11 cellular contexts compared by ENCODE assay signal in genomic region chrX:154093965-154094364, GRCh38. TPM values are rescaled to one million over a fixed set of nuclear protein-coding genes. Genes with fewer than 3 reads are reported as not detected.
DNase-seq lines count a peak whose midpoint lies in the region; ATAC-seq and TF ChIP-seq lines count a peak whose summit lies in the region.
"Had no signal": no experiment of that assay in that cellular context is flagged by ENCODE, and none has a peak within 500 bp of the region (broad histone marks: within the 10 kb centered on the region; RNA-seq: fewer than 3 reads in every experiment).

No MANE protein-coding gene starts in this region.

- no peaks in the 10 kb centered on the region for H3K9me3 Mint-ChIP-seq in activated naive CD4-positive, alpha-beta T cell treated with anti-CD3 and anti-CD28 coated beads, Interleukin-2, amount 50 U/mL, for 24 hours
- no peaks in the 10 kb centered on the region for H3K9me3 Mint-ChIP-seq in type B pancreatic cell

- DNase-seq in activated naive CD4-positive, alpha-beta T cell treated with anti-CD3 and anti-CD28 coated beads, Interleukin-2, amount 50 U/mL, for 16 hours = no peak
- DNase-seq in adipocyte (ENCODE audit: low read depth) (no peak), lower lobe of right lung (no peak), type B pancreatic cell (ENCODE audit: extremely low spot score, unreplicated experiment) (no peak), GM19240 (ENCODE audit: insufficient read length, low spot score) (no peak), GM13977 (ENCODE audit: low spot score) (no peak)
- DNase-seq: activated gamma-delta T cell treated with Interleukin-2 at 50 U/mL for 16 hours; NCI-H187; stimulated activated CD4-positive, alpha-beta T cell treated with anti-CD3 and anti-CD28 coated beads, Interleukin-4, amount 100 ng/mL, for 1 hour had no signal

- in situ Hi-C loops in GM13977 (cut with MboI; ENCODE audit: low pct_unique_long_range_greater_than_20kb, low sequenced_read_pairs, unreplicated experiment) = no loop called here

- peaks cover 7% of the 10 kb centered on the region for H3K36me3 Mint-ChIP-seq in activated naive CD4-positive, alpha-beta T cell treated with anti-CD3 and anti-CD28 coated beads, Interleukin-2, amount 50 U/mL, for 24 hours
- H3K36me3 Mint-ChIP-seq in type B pancreatic cell = peaks cover 6% of the 10 kb centered on the region

- no peak for TF ChIP-seq CTCF in lower lobe of right lung (IDR thresholded peaks at IDR 0.05)
- TF ChIP-seq CTCF in type B pancreatic cell (conservative IDR thresholded peaks at IDR 0.05) = no peak
- TF ChIP-seq CTCF in GM13977 (IDR thresholded peaks at IDR 0.05; ENCODE audit: extremely low read depth, insufficient read depth, missing control alignments) = no peak

- no peak overlapping the region for H3K9ac ChIP-seq in adipocyte (ENCODE audit: low read length)

- H3K9me3 ChIP-seq in adipocyte (ENCODE audit: control insufficient read depth, low read length) = no peaks in the 10 kb centered on the region
- H3K9me3 ChIP-seq in lower lobe of right lung = no peaks in the 10 kb centered on the region

- H3K4me1 ChIP-seq in adipocyte (ENCODE audit: control insufficient read depth, insufficient read depth, low read length) (peaks cover 17% of the 10 kb centered on the region), lower lobe of right lung (peaks cover 46% of the 10 kb centered on the region)

- H3K27me3 ChIP-seq in adipocyte (replicated peaks; ENCODE audit: control insufficient read depth, insufficient read depth, low read length) (peaks cover 9% of the 10 kb centered on the region), lower lobe of right lung (ENCODE audit: low read depth) (no peaks in the 10 kb centered on the region)

- H3K4me3 ChIP-seq in adipocyte (ENCODE audit: low read length) (peak overlapping the region; percentile 30), lower lobe of right lung (peak overlapping the region; percentile 66)

- H3K27me3 Mint-ChIP-seq in activated naive CD4-positive, alpha-beta T cell treated with anti-CD3 and anti-CD28 coated beads, Interleukin-2, amount 50 U/mL, for 24 hours = no peaks in the 10 kb centered on the region
- no peaks in the 10 kb centered on the region for H3K27me3 Mint-ChIP-seq in type B pancreatic cell

- no peak overlapping the region for H3K27ac ChIP-seq in lower lobe of right lung

- ATAC-seq in lower lobe of right lung (no peak), HG02623 (IDR thresholded peaks at IDR 0.05; ENCODE audit: unreplicated experiment) (no peak)

- peaks cover 8% of the 10 kb centered on the region for H3K36me3 ChIP-seq in adipocyte (ENCODE audit: control insufficient read depth, insufficient read depth, low read length, severe bottlenecking)
- no peaks in the 10 kb centered on the region for H3K36me3 ChIP-seq in lower lobe of right lung

- intact Hi-C loops in lower lobe of right lung (cut with DNase I) = no loop called here

- peak overlapping the region; percentile 92 for H3K4me3 Mint-ChIP-seq in activated naive CD4-positive, alpha-beta T cell treated with anti-CD3 and anti-CD28 coated beads, Interleukin-2, amount 50 U/mL, for 24 hours
- H3K4me3 Mint-ChIP-seq in type B pancreatic cell = peak overlapping the region; percentile 65

- peak overlapping the region; percentile 35 for H3K27ac Mint-ChIP-seq in activated naive CD4-positive, alpha-beta T cell treated with anti-CD3 and anti-CD28 coated beads, Interleukin-2, amount 50 U/mL, for 24 hours
- H3K27ac Mint-ChIP-seq in type B pancreatic cell = peak overlapping the region; percentile 15

- peaks cover 67% of the 10 kb centered on the region for H3K4me1 Mint-ChIP-seq in activated naive CD4-positive, alpha-beta T cell treated with anti-CD3 and anti-CD28 coated beads, Interleukin-2, amount 50 U/mL, for 24 hours
- H3K4me1 Mint-ChIP-seq in type B pancreatic cell (ENCODE audit: unreplicated experiment) = peaks cover 38% of the 10 kb centered on the region

RNA-seq across cellular contexts. Expression of gene MECP2, which starts 3.6 kb away (rescaled TPM):
- total RNA-seq in lower lobe of right lung = 57.6 TPM
- total RNA-seq in type B pancreatic cell (ENCODE audit: low replicate concordance) = 32.0 and 37.7 TPM in 2 replicates

RNA-seq across cellular contexts. Expression of gene OPN1LW, which starts 50.1 kb away (rescaled TPM):
- total RNA-seq in lower lobe of right lung = not detected
- not detected in 2 replicates for total RNA-seq in type B pancreatic cell (ENCODE audit: low replicate concordance)
